ENCODE assay signal across 1 cellular context in genomic region chr22:47110817-47111443, GRCh38.
TF ChIP-seq lines count a peak whose summit lies in the region.

No MANE protein-coding gene starts in this region.

TF ChIP-seq in IMR-90, 13 proteins besides CTCF, POLR2A, EP300 and RAD21 (continued from another document):
- TF ChIP-seq RCOR1 (IDR thresholded peaks at IDR 0.05; ENCODE audit: insufficient replicate concordance, low read length) (no peak), USF2 (IDR thresholded peaks at IDR 0.05; ENCODE audit: low read depth, low read length) (no peak), CHD1 (IDR thresholded peaks at IDR 0.05; ENCODE audit: low read depth, low read length) (no peak), FOS (IDR thresholded peaks at IDR 0.05; ENCODE audit: low read depth, low read length) (no peak)
